Comparison of ENCODE assay signal across 16 cellular contexts in the genomic region with DNA sequence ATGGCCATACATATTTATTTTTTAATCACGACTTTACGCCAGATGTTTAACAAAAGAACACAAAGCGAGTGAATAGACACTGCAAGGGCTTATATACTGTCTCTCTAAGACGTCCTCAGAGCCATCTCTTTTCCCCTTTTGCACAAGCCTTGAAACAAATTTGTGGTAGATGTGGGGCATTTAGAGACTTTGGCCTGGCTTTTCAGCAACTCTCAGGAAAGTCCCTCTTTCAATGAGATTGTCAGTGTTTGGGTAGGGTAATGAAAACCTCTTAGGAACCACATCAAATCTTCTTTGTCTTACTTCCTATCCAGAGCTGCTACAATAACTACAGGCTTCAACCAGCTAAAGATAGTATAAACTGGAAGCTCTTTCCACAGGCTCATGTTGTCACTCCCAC.
DNase-seq lines count a peak whose midpoint lies in the region; ATAC-seq and TF ChIP-seq lines count a peak whose summit lies in the region.
"Had no signal": no experiment of that assay in that cellular context is flagged by ENCODE, and none has a peak within 500 bp of the region (broad histone marks: within the 10 kb centered on the region; RNA-seq: fewer than 3 reads in every experiment).

No MANE protein-coding gene starts in this region.

- ATAC-seq in GM19025 (IDR thresholded peaks at IDR 0.05; ENCODE audit: low read depth, unreplicated experiment) = peak; percentile 84
- ATAC-seq in HG02588 (IDR thresholded peaks at IDR 0.05; ENCODE audit: unreplicated experiment) = peak; percentile 91
- peak; percentile 70 for ATAC-seq in HG03159 (IDR thresholded peaks at IDR 0.05; ENCODE audit: unreplicated experiment)
- no peak for ATAC-seq in stimulated activated naive B cell treated with anti-CD40 and anti-IgM and Interleukin-4, amounts not matched to agents 10 μg/mL and 1 μg/mL and 100 μg/mL, for 72 hours (replicated peaks)
- ATAC-seq in foreskin keratinocyte = no peak
- ATAC-seq: stimulated activated naive CD8-positive, alpha-beta T cell treated with anti-CD3 and anti-CD28 coated beads, Interleukin-15, Interleukin-2, amounts not matched to agents 100 U/mL and 50 U/mL, for 24 hours had no signal

- no peak overlapping the region for H3K27ac ChIP-seq in foreskin keratinocyte
- H3K27ac ChIP-seq in OCI-LY7 (ENCODE audit: low read depth, low read length, poor library complexity, severe bottlenecking) = no peak overlapping the region
- H3K27ac ChIP-seq: 22Rv1, dorsolateral prefrontal cortex, parathyroid adenoma had no signal

- POLR2A ChIA-PET in OCI-LY7 (lab: Charles Lee) = no interaction called here

- H3K4me1 ChIP-seq in foreskin keratinocyte (no peaks in the 10 kb centered on the region), OCI-LY7 (ENCODE audit: insufficient read depth, low read length, poor library complexity, severe bottlenecking) (no peaks in the 10 kb centered on the region)
- H3K4me1 ChIP-seq: parathyroid adenoma had no signal

- TF ChIP-seq CTCF in GM10266 (IDR thresholded peaks at IDR 0.05; ENCODE audit: control insufficient read depth, insufficient read depth, low read depth, missing control alignments) (no peak), foreskin keratinocyte (conservative IDR thresholded peaks at IDR 0.05) (no peak), OCI-LY7 (conservative IDR thresholded peaks at IDR 0.05; ENCODE audit: low read length) (no peak)

- H3K27me3 Mint-ChIP-seq in stimulated activated naive B cell treated with anti-CD40 and anti-IgM and Interleukin-4, amounts not matched to agents 10 μg/mL and 1 μg/mL and 100 μg/mL, for 72 hours = no peaks in the 10 kb centered on the region

- H2AFZ ChIP-seq in OCI-LY7 (ENCODE audit: low read length) = no peak overlapping the region
- H2AFZ ChIP-seq: parathyroid adenoma had no signal

- H3K36me3 ChIP-seq in OCI-LY7 (ENCODE audit: insufficient read depth, low read length) = no peaks in the 10 kb centered on the region

- intact Hi-C loops in OCI-LY7 (cut with micrococcal nuclease; ENCODE audit: unreplicated experiment) = no loop called here

- H3K9me2 ChIP-seq in OCI-LY7 (ENCODE audit: insufficient read depth, low read length) = no peaks in the 10 kb centered on the region

- H3K27me3 ChIP-seq in foreskin keratinocyte = no peaks in the 10 kb centered on the region

- H4K20me1 ChIP-seq in OCI-LY7 (ENCODE audit: insufficient read depth, low read length) = no peaks in the 10 kb centered on the region

- H3K9me3 Mint-ChIP-seq in stimulated activated naive B cell treated with anti-CD40 and anti-IgM and Interleukin-4, amounts not matched to agents 10 μg/mL and 1 μg/mL and 100 μg/mL, for 72 hours = peaks cover 0 to 3% of the 10 kb centered on the region in 2 donors

- CTCF ChIA-PET in OCI-LY7 (lab: Charles Lee; ENCODE audit: unreplicated experiment) = no interaction called here

- DNase-seq in GM10266 (ENCODE audit: extremely low spot score) = peak; percentile 2
- DNase-seq in stimulated activated naive B cell treated with anti-CD40 and anti-IgM and Interleukin-4, amounts not matched to agents 10 μg/mL and 1 μg/mL and 100 μg/mL, for 72 hours = no peak
- DNase-seq in foreskin keratinocyte = no peak
- DNase-seq in OCI-LY7 (ENCODE audit: low spot score) = no peak
- DNase-seq in NOMO-1 treated with DMSO at 0.1 percent for 48 hours (lab: John Stamatoyannopoulos, UW; ENCODE audit: unreplicated experiment) = no peak
- DNase-seq: activated naive CD4-positive, alpha-beta T cell treated with anti-CD3 and anti-CD28 coated beads for 36 hours; dorsolateral prefrontal cortex; NCI-H1930; NCI-H526; stimulated activated naive CD8-positive, alpha-beta T cell treated with anti-CD3 and anti-CD28 coated beads, Interleukin-15, Interleukin-2, amounts not matched to agents 100 U/mL and 50 U/mL, for 24 hours had no signal

- no peaks in the 10 kb centered on the region; the same call in 1 of the 2 replicates for H3K79me2 ChIP-seq in OCI-LY7 (ENCODE audit: insufficient read depth, low read depth, low read length)
- H3K79me2 ChIP-seq: parathyroid adenoma had no signal

- BruUV-seq in OCI-LY7 (replicated peaks; lab: Mats Ljungman, UMichigan) = no TSS peak

- H3K27ac Mint-ChIP-seq in stimulated activated naive B cell treated with anti-CD40 and anti-IgM and Interleukin-4, amounts not matched to agents 10 μg/mL and 1 μg/mL and 100 μg/mL, for 72 hours = no peak overlapping the region
- H3K27ac Mint-ChIP-seq: activated naive CD4-positive, alpha-beta T cell treated with anti-CD3 and anti-CD28 coated beads for 36 hours had no signal

- no peak overlapping the region for H3K4me2 ChIP-seq in OCI-LY7 (ENCODE audit: low read length)
- H3K4me2 ChIP-seq: smooth muscle cell had no signal

- H3K36me3 Mint-ChIP-seq in stimulated activated naive B cell treated with anti-CD40 and anti-IgM and Interleukin-4, amounts not matched to agents 10 μg/mL and 1 μg/mL and 100 μg/mL, for 72 hours = no peaks in the 10 kb centered on the region

- no peaks in the 10 kb centered on the region for H3K9me3 ChIP-seq in OCI-LY7 (ENCODE audit: low read length)

- H3K4me3 Mint-ChIP-seq in stimulated activated naive B cell treated with anti-CD40 and anti-IgM and Interleukin-4, amounts not matched to agents 10 μg/mL and 1 μg/mL and 100 μg/mL, for 72 hours = no peak overlapping the region
- H3K4me3 Mint-ChIP-seq: activated naive CD4-positive, alpha-beta T cell treated with anti-CD3 and anti-CD28 coated beads for 36 hours had no signal

- H3K4me1 Mint-ChIP-seq in stimulated activated naive B cell treated with anti-CD40 and anti-IgM and Interleukin-4, amounts not matched to agents 10 μg/mL and 1 μg/mL and 100 μg/mL, for 72 hours = no peaks in the 10 kb centered on the region

- H3K4me3 ChIP-seq in OCI-LY7 (ENCODE audit: low read depth, low read length, poor library complexity, severe bottlenecking) = no peak overlapping the region
- H3K4me3 ChIP-seq: dorsolateral prefrontal cortex, smooth muscle cell had no signal

Comparison
In these comparisons a context has a peak if more than half of its experiments do, and no peak if none do; other contexts are left out.
1. ATAC-seq: peak in GM19025 (single experiment), HG02588 (single experiment) and HG03159 (single experiment); none in stimulated activated naive B cell treated with anti-CD40 and anti-IgM and Interleukin-4, amounts not matched to agents 10 μg/mL and 1 μg/mL and 100 μg/mL, for 72 hours (0 of 2) and foreskin keratinocyte (single experiment).